In the genomic region with DNA sequence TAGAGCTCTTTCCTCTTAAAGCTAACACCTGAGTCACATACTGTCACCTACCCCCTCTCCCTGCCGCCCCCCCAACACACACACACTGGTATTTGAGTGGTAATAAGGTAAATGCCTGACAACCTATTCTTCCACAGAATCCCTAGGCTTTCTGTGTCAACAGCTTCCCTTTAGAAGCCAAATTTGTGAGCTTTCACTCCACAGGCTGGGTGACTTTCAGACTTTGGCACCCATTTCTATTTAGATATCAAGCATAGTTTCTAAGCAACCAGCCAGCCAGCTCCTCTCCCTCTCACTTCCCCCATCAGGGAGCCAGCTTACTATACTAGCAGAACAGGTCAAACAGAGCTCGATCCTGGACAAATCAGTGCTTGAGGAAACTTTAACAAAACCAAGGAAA, we compare ENCODE assay signal across 10 cellular contexts. TPM values are rescaled to one million over a fixed set of nuclear protein-coding genes. Genes with fewer than 3 reads are reported as not detected.
DNase-seq lines count a peak whose midpoint lies in the region; ATAC-seq and TF ChIP-seq lines count a peak whose summit lies in the region.
"Had no signal": no experiment of that assay in that cellular context is flagged by ENCODE, and none has a peak within 500 bp of the region (broad histone marks: within the 10 kb centered on the region; RNA-seq: fewer than 3 reads in every experiment).

No MANE protein-coding gene starts in this region.

- no peak for TF ChIP-seq POLR2A in stomach (IDR thresholded peaks at IDR 0.05)

- H3K4me1 ChIP-seq in hepatocyte (ENCODE audit: insufficient read depth) (peaks cover 23% of the 10 kb centered on the region), stomach (peaks cover 41 to 75% (median 65%) of the 10 kb centered on the region in 4 donors)

- peaks cover 59% of the 10 kb centered on the region for H3K4me1 Mint-ChIP-seq in T-helper 2 cell treated with Interferon-gamma antibody and Interleukin-4, amounts not matched to agents 5 μg/mL and 100 μg/mL, for 36 hours (ENCODE audit: low read depth)

- no peak overlapping the region for H2AFZ ChIP-seq in hepatocyte

- TF ChIP-seq EP300 in stomach (IDR thresholded peaks at IDR 0.05), result no peak

- DNase-seq in HT1080 (ENCODE audit: low read depth), result peak; percentile 21
- DNase-seq in hepatocyte (ENCODE audit: low spot score), result peak; percentile 44
- peak; percentile 80 for DNase-seq in stomach
- DNase-seq in T-helper 2 cell treated with Interferon-gamma antibody and Interleukin-4, amounts not matched to agents 5 μg/mL and 100 μg/mL, for 36 hours (ENCODE audit: low spot score), result no peak
- no peak for DNase-seq in activated CD4-positive, alpha-beta T cell treated with anti-CD3 and anti-CD28 coated beads, Interleukin-2, amount 50 U/mL, for 48 hours

- TF ChIP-seq CTCF in VCaP (conservative IDR thresholded peaks at IDR 0.05), result no peak
- TF ChIP-seq CTCF in hepatocyte (IDR thresholded peaks at IDR 0.05; ENCODE audit: poor library complexity), result no peak
- TF ChIP-seq CTCF in stomach (IDR thresholded peaks at IDR 0.05), result no peak

- H3K9me2 ChIP-seq in hepatocyte (replicated peaks; ENCODE audit: insufficient read depth), result no peaks in the 10 kb centered on the region

- no peaks in the 10 kb centered on the region for H3K9me3 ChIP-seq in hepatocyte (ENCODE audit: low read depth)
- no peaks in the 10 kb centered on the region for H3K9me3 ChIP-seq in stomach

- H3K36me3 ChIP-seq in hepatocyte (replicated peaks; ENCODE audit: insufficient read depth, low read depth) (no peaks in the 10 kb centered on the region), stomach (peaks cover 0 to 41% (median 24%) of the 10 kb centered on the region in 4 donors)

- H3K27ac Mint-ChIP-seq in T-helper 2 cell treated with Interferon-gamma antibody and Interleukin-4, amounts not matched to agents 5 μg/mL and 100 μg/mL, for 36 hours, result no peak overlapping the region
- H3K27ac Mint-ChIP-seq: activated naive CD8-positive, alpha-beta T cell had no signal

- no peaks in the 10 kb centered on the region for H3K27me3 ChIP-seq in hepatocyte
- H3K27me3 ChIP-seq in stomach, result no peaks in the 10 kb centered on the region
- H3K27me3 ChIP-seq: BLaER1 treated with 17β-estradiol and CSF1 and Interleukin-3, amounts not matched to agents 10 nM and 100 nM had no signal

- H3K27ac ChIP-seq in VCaP, result peak overlapping the region; percentile 97
- peak overlapping the region; percentile 33 for H3K27ac ChIP-seq in hepatocyte
- peak overlapping the region; percentile 69 to 93 (median 85) for H3K27ac ChIP-seq in stomach
- H3K27ac ChIP-seq: BLaER1 treated with 17β-estradiol and CSF1 and Interleukin-3, amounts not matched to agents 10 nM and 100 nM had no signal

- no peaks in the 10 kb centered on the region for H3K9me3 Mint-ChIP-seq in T-helper 2 cell treated with Interferon-gamma antibody and Interleukin-4, amounts not matched to agents 5 μg/mL and 100 μg/mL, for 36 hours

- H3K27me3 Mint-ChIP-seq in T-helper 2 cell treated with Interferon-gamma antibody and Interleukin-4, amounts not matched to agents 5 μg/mL and 100 μg/mL, for 36 hours (ENCODE audit: low read depth), result no peaks in the 10 kb centered on the region
- H3K27me3 Mint-ChIP-seq: activated naive CD8-positive, alpha-beta T cell had no signal

- H3K4me3 ChIP-seq in hepatocyte (no peak overlapping the region), stomach (no peak overlapping the region)
- H3K4me3 ChIP-seq: BLaER1 treated with 17β-estradiol and CSF1 and Interleukin-3, amounts not matched to agents 10 nM and 100 nM had no signal

- 60% methylated on average over 2 of the region's 2 CpGs for WGBS in hepatocyte (ENCODE audit: low lambda C conversion rate, missing lambda C conversion rate)
- 19 to 38% (median 26%) methylated on average over 2 of the region's 2 CpGs for WGBS in stomach, 5 donors

- no peak overlapping the region for H3K4me3 Mint-ChIP-seq in T-helper 2 cell treated with Interferon-gamma antibody and Interleukin-4, amounts not matched to agents 5 μg/mL and 100 μg/mL, for 36 hours
- H3K4me3 Mint-ChIP-seq: activated naive CD8-positive, alpha-beta T cell had no signal

- H3K79me2 ChIP-seq in hepatocyte, result no peaks in the 10 kb centered on the region

- peaks cover 10% of the 10 kb centered on the region for H3K36me3 Mint-ChIP-seq in T-helper 2 cell treated with Interferon-gamma antibody and Interleukin-4, amounts not matched to agents 5 μg/mL and 100 μg/mL, for 36 hours (ENCODE audit: low read depth)

- H3K4me2 ChIP-seq in hepatocyte, result no peak overlapping the region
- H3K4me2 ChIP-seq: BLaER1 treated with 17β-estradiol and CSF1 and Interleukin-3, amounts not matched to agents 10 nM and 100 nM had no signal

- H4K20me1 ChIP-seq in hepatocyte (ENCODE audit: insufficient read depth, poor library complexity, severe bottlenecking), result no peaks in the 10 kb centered on the region
- H4K20me1 ChIP-seq: BLaER1 treated with 17β-estradiol and CSF1 and Interleukin-3, amounts not matched to agents 10 nM and 100 nM had no signal

- no peak for ATAC-seq in GM21717 (IDR thresholded peaks at IDR 0.05; ENCODE audit: unreplicated experiment)
- no peak for ATAC-seq in GM19467 (IDR thresholded peaks at IDR 0.05; ENCODE audit: unreplicated experiment)

- intact Hi-C loops in stomach (cut with DNase I; ENCODE audit: low total_unique reads), result no loop called here

RNA-seq across cellular contexts. Expression of a gene that starts 3.2 kb away (rescaled TPM):
- total RNA-seq in HT1080 (2014; rRNA removed; shearing (Covaris generic)), result 3.9 and 4.5 TPM in 2 replicates
- polyA plus RNA-seq in HT1080 (2015; cell fraction: cytosol; rRNA removed), result 3.9 and 4.1 TPM in 2 replicates
- polyA plus RNA-seq in HT1080 (2015; cell fraction: nucleus; rRNA removed), result 5.5 and 6.1 TPM in 2 replicates
- total RNA-seq in hepatocyte, result 3.3 and 3.8 TPM in 2 replicates
- 2.2 and 2.7 TPM in 2 replicates for polyA plus RNA-seq in hepatocyte
- total RNA-seq in stomach, result 1 to 10 TPM in 2 of 5 donors, under 1 TPM in 2, not detected in 1; 0.72 to 3.6 (median 2.0) TPM
- 1 to 10 TPM; 1.3 to 1.8 (median 1.5) TPM for polyA plus RNA-seq in stomach

RNA-seq across cellular contexts. Expression of a gene that starts 18.4 kb away (rescaled TPM):
- total RNA-seq in HT1080 (2014; rRNA removed; shearing (Covaris generic)), result 0.05 TPM in 1 of 2 replicates, not detected in the other
- 0.01 and 0.03 TPM in 2 replicates for polyA plus RNA-seq in HT1080 (2015; cell fraction: cytosol; rRNA removed)
- polyA plus RNA-seq in HT1080 (2015; cell fraction: nucleus; rRNA removed), result not detected in 2 replicates
- total RNA-seq in hepatocyte (34.2 and 35.3 TPM in 2 replicates), stomach (10 to 100 TPM; 11.6 to 64.8 (median 33.5) TPM)
- polyA plus RNA-seq in hepatocyte (21.3 and 31.0 TPM in 2 replicates), stomach (10 to 100 TPM; 19.5 to 27.8 (median 25.2) TPM)

RNA-seq across cellular contexts. Expression of a gene that starts 31.7 kb away (rescaled TPM):
- not detected in 2 replicates for total RNA-seq in HT1080 (2014; rRNA removed; shearing (Covaris generic))
- polyA plus RNA-seq in HT1080 (2015; cell fraction: cytosol; rRNA removed), result 0.20 and 0.44 TPM in 2 replicates
- polyA plus RNA-seq in HT1080 (2015; cell fraction: nucleus; rRNA removed), result 0.20 and 0.59 TPM in 2 replicates
- 0.13 and 0.20 TPM in 2 replicates for total RNA-seq in hepatocyte
- 0.16 TPM in 1 of 2 replicates, not detected in the other for polyA plus RNA-seq in hepatocyte
- 1 to 10 TPM in 4 of 5 donors, not detected in 1; 2.2 to 9.6 (median 3.4) TPM for total RNA-seq in stomach
- 1 to 10 TPM; 2.2 to 6.7 (median 2.6) TPM for polyA plus RNA-seq in stomach

RNA-seq across cellular contexts. Expression of a gene that starts 40.2 kb away (rescaled TPM):
- 12.4 and 12.5 TPM in 2 replicates for total RNA-seq in HT1080 (2014; rRNA removed; shearing (Covaris generic))
- 8.1 and 10.0 TPM in 2 replicates for polyA plus RNA-seq in HT1080 (2015; cell fraction: cytosol; rRNA removed)
- polyA plus RNA-seq in HT1080 (2015; cell fraction: nucleus; rRNA removed), result 23.2 and 25.0 TPM in 2 replicates
- total RNA-seq in hepatocyte (8.0 and 8.3 TPM in 2 replicates), stomach (10 to 100 TPM in 1 of 5 donors, 1 to 10 TPM in 4; 1.4 to 10.6 (median 3.1) TPM)
- polyA plus RNA-seq in hepatocyte (3.2 and 5.2 TPM in 2 replicates), stomach (1 to 10 TPM; 1.1 to 2.1 (median 1.9) TPM)

Comparison
In these comparisons a context has a peak if more than half of its experiments do, and no peak if none do; other contexts are left out.
1. DNase-seq: peak in HT1080 (single experiment), hepatocyte (single experiment) and stomach (single experiment); none in T-helper 2 cell treated with Interferon-gamma antibody and Interleukin-4, amounts not matched to agents 5 μg/mL and 100 μg/mL, for 36 hours (single experiment) and activated CD4-positive, alpha-beta T cell treated with anti-CD3 and anti-CD28 coated beads, Interleukin-2, amount 50 U/mL, for 48 hours (0 of 2).
2. H3K27ac ChIP-seq: peak in every context shown above with its lines; median percentile 97 in VCaP; 85 in stomach; 33 in hepatocyte.
3. RNA of a gene that starts 18.4 kb away (total RNA-seq): 34.2 to 35.3 TPM in hepatocyte and 11.6 to 64.8 TPM in stomach; 0.05 TPM in HT1080; every median in the first group is over 10 times any median in the second.